19 cellular contexts compared by ENCODE assay signal in genomic region chr2:146295080-146295670, GRCh38.
DNase-seq lines count a peak whose midpoint lies in the region; ATAC-seq, FAIRE-seq and TF ChIP-seq lines count a peak whose summit lies in the region.
"Had no signal": no experiment of that assay in that cellular context is flagged by ENCODE, and none has a peak within 500 bp of the region (broad histone marks: within the 10 kb centered on the region; RNA-seq: fewer than 3 reads in every experiment).

No MANE protein-coding gene starts in this region.

- no peak for ATAC-seq in GM21390 (IDR thresholded peaks at IDR 0.05; ENCODE audit: unreplicated experiment)
- ATAC-seq: natural killer cell treated with Interleukin-12 subunit alpha and Interleukin-12 subunit beta and Interleukin-15 and Interleukin-18, amount 100 ng/mL, for 72 hours had no signal

- no peak for TF ChIP-seq CTCF in choroid plexus epithelial cell (conservative IDR thresholded peaks at IDR 0.05; ENCODE audit: low read depth, low read length)
- TF ChIP-seq CTCF in GM13976 (IDR thresholded peaks at IDR 0.05; ENCODE audit: borderline replicate concordance, control extremely low read depth, extremely low read depth, insufficient read depth, missing control alignments) = no peak

- no peak overlapping the region for H3K4me3 ChIP-seq in choroid plexus epithelial cell (ENCODE audit: low read depth, low read length)
- H3K4me3 ChIP-seq: vagina had no signal

- FAIRE-seq in HTR-8/SVneo (lab: Jason Lieb, UNC) = no peak

- DNase-seq in EH (ENCODE audit: low read depth) = peak; percentile 31
- DNase-seq in HTR-8/SVneo (ENCODE audit: insufficient read length, low spot score) = peak; percentile 4
- peak; percentile 0 for DNase-seq in RKO (ENCODE audit: low spot score)
- peak; percentile 20 for DNase-seq in choroid plexus epithelial cell (ENCODE audit: low read depth)
- no peak for DNase-seq in GM13976 (ENCODE audit: low spot score)
- DNase-seq in occipital lobe (lab: John Stamatoyannopoulos, UW) = no peak
- DNase-seq: activated CD4-positive, alpha-beta T cell treated with anti-CD3 and anti-CD28 coated beads for 4 hours; activated CD8-positive, alpha-beta memory T cell treated with anti-CD3 and anti-CD28 coated beads, Interleukin-2, amount 50 U/mL, for 4 hours; activated gamma-delta T cell; amniotic stem cell; HFFc6; kidney glomerular epithelial cell; NCI-H1694; NCI-H446; posterior cingulate gyrus; stimulated activated CD4-positive, alpha-beta T cell treated with anti-CD3 and anti-CD28 coated beads, Interleukin-4, amount 100 ng/mL, for 1 hour had no signal

- in situ Hi-C loops in GM13976 (cut with MboI; ENCODE audit: low sequenced_read_pairs, unreplicated experiment) = no loop called here

Comparison
In these comparisons a context has a peak if more than half of its experiments do, and no peak if none do; other contexts are left out.
1. DNase-seq: peak in EH (single experiment), HTR-8/SVneo (single experiment), RKO (single experiment) and choroid plexus epithelial cell (single experiment); none in GM13976 (single experiment) and occipital lobe (single experiment).